1 cellular context compared by ENCODE assay signal in genomic region chr14:91298576-91298975, GRCh38.
TF ChIP-seq lines count a peak whose summit lies in the region.

No MANE protein-coding gene starts in this region.

TF ChIP-seq in GM23338, 12 proteins besides CTCF, POLR2A, EP300 and RAD21 (continued from another document):
- TF ChIP-seq, protein P1, sequence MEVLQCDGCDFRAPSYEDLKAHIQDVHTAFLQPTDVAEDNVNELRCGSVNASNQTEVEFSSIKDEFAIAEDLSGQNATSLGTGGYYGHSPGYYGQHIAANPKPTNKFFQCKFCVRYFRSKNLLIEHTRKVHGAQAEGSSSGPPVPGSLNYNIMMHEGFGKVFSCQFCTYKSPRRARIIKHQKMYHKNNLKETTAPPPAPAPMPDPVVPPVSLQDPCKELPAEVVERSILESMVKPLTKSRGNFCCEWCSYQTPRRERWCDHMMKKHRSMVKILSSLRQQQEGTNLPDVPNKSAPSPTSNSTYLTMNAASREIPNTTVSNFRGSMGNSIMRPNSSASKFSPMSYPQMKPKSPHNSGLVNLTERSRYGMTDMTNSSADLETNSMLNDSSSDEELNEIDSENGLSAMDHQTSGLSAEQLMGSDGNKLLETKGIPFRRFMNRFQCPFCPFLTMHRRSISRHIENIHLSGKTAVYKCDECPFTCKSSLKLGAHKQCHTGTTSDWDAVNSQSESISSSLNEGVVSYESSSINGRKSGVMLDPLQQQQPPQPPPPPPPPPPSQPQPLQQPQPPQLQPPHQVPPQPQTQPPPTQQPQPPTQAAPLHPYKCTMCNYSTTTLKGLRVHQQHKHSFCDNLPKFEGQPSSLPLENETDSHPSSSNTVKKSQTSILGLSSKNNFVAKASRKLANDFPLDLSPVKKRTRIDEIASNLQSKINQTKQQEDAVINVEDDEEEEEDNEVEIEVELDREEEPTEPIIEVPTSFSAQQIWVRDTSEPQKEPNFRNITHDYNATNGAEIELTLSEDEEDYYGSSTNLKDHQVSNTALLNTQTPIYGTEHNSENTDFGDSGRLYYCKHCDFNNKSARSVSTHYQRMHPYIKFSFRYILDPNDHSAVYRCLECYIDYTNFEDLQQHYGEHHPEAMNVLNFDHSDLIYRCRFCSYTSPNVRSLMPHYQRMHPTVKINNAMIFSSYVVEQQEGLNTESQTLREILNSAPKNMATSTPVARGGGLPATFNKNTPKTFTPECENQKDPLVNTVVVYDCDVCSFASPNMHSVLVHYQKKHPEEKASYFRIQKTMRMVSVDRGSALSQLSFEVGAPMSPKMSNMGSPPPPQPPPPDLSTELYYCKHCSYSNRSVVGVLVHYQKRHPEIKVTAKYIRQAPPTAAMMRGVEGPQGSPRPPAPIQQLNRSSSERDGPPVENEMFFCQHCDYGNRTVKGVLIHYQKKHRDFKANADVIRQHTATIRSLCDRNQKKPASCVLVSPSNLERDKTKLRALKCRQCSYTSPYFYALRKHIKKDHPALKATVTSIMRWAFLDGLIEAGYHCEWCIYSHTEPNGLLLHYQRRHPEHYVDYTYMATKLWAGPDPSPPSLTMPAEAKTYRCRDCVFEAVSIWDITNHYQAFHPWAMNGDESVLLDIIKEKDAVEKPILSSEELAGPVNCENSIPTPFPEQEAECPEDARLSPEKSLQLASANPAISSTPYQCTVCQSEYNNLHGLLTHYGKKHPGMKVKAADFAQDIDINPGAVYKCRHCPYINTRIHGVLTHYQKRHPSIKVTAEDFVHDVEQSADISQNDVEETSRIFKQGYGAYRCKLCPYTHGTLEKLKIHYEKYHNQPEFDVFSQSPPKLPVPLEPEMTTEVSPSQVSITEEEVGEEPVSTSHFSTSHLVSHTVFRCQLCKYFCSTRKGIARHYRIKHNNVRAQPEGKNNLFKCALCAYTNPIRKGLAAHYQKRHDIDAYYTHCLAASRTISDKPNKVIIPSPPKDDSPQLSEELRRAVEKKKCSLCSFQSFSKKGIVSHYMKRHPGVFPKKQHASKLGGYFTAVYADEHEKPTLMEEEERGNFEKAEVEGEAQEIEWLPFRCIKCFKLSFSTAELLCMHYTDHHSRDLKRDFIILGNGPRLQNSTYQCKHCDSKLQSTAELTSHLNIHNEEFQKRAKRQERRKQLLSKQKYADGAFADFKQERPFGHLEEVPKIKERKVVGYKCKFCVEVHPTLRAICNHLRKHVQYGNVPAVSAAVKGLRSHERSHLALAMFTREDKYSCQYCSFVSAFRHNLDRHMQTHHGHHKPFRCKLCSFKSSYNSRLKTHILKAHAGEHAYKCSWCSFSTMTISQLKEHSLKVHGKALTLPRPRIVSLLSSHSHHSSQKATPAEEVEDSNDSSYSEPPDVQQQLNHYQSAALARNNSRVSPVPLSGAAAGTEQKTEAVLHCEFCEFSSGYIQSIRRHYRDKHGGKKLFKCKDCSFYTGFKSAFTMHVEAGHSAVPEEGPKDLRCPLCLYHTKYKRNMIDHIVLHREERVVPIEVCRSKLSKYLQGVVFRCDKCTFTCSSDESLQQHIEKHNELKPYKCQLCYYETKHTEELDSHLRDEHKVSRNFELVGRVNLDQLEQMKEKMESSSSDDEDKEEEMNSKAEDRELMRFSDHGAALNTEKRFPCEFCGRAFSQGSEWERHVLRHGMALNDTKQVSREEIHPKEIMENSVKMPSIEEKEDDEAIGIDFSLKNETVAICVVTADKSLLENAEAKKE (CRISPR knock-in tag; IDR thresholded peaks at IDR 0.05), result no peak
